Comparison of ENCODE assay signal across 23 cellular contexts in the genomic region with DNA sequence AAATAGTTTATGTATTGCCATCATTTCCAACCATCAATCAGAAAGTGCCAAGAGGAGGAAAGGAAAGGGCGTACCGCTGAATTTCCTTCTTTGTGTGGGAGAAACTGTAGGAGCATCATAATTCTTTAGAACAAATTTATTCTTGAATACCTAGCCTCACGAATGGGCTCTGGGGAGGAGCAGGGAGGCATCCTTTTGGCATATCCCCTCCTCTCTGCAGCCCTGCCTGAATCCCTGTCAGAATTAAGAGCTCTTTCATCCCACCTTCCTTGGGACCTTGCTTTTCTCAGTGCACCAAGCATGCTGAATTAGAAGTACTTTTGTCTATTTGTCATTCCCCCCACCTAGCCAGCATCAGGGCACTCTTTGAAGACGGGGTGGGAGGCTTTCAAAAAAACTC.
DNase-seq lines count a peak whose midpoint lies in the region; ATAC-seq and TF ChIP-seq lines count a peak whose summit lies in the region.
"Had no signal": no experiment of that assay in that cellular context is flagged by ENCODE, and none has a peak within 500 bp of the region (broad histone marks: within the 10 kb centered on the region; RNA-seq: fewer than 3 reads in every experiment).

No MANE protein-coding gene starts in this region.

- ATAC-seq in natural killer cell treated with Interleukin-12 subunit alpha and Interleukin-12 subunit beta and Interleukin-15 and Interleukin-18, amount 100 ng/mL, for 72 hours, result no peak
- no peak for ATAC-seq in GM19023 (IDR thresholded peaks at IDR 0.05; ENCODE audit: unreplicated experiment)
- ATAC-seq: A549, GM12878, HCT116 had no signal

- H4K20me1 ChIP-seq in H9 (ENCODE audit: control insufficient read depth, insufficient read depth, insufficient read length), result no peaks in the 10 kb centered on the region

- H3K27ac ChIP-seq in H9 (ENCODE audit: insufficient read length, low read depth, low read length), result no peak overlapping the region
- H3K27ac ChIP-seq in caudate nucleus (ENCODE audit: low read depth, low read length), result peak overlapping the region; percentile 58
- H3K27ac ChIP-seq: A549; BLaER1 treated with 17β-estradiol and CSF1 and Interleukin-3, amounts not matched to agents 10 nM and 100 nM had no signal

- no peak overlapping the region for H2AK5ac ChIP-seq in H9 (ENCODE audit: insufficient read length, low read length)

- no peak overlapping the region for H3K4me2 ChIP-seq in H9 (ENCODE audit: insufficient read depth, insufficient read length, low read length)
- H3K4me2 ChIP-seq: A549; BLaER1 treated with 17β-estradiol and CSF1 and Interleukin-3, amounts not matched to agents 10 nM and 100 nM had no signal

- H3K27me3 Mint-ChIP-seq in H9 (ENCODE audit: low read depth) (no peaks in the 10 kb centered on the region), mesothelial cell of epicardium (ENCODE audit: low read depth) (no peaks in the 10 kb centered on the region)
- H3K27me3 Mint-ChIP-seq in natural killer cell treated with Interleukin-12 subunit alpha and Interleukin-12 subunit beta and Interleukin-15 and Interleukin-18, amount 100 ng/mL, for 72 hours, result no peaks in the 10 kb centered on the region
- H3K27me3 Mint-ChIP-seq: CD4-positive, alpha-beta T cell; CD8-positive, alpha-beta memory T cell had no signal

- no peak overlapping the region for H3K23ac ChIP-seq in H9 (ENCODE audit: insufficient read length, low read depth, low read length)

- TF ChIP-seq CTCF in H9 (conservative IDR thresholded peaks at IDR 0.05) (no peak), mesothelial cell of epicardium (IDR thresholded peaks at IDR 0.05; ENCODE audit: unreplicated experiment) (no peak)

- H3K14ac ChIP-seq in H9 (ENCODE audit: insufficient read depth, low read length), result no peak overlapping the region

- no peaks in the 10 kb centered on the region for H3K9me3 Mint-ChIP-seq in H9
- no peaks in the 10 kb centered on the region for H3K9me3 Mint-ChIP-seq in mesothelial cell of epicardium
- peaks cover 3% of the 10 kb centered on the region for H3K9me3 Mint-ChIP-seq in natural killer cell treated with Interleukin-12 subunit alpha and Interleukin-12 subunit beta and Interleukin-15 and Interleukin-18, amount 100 ng/mL, for 72 hours
- H3K9me3 Mint-ChIP-seq: CD14-positive monocyte; CD4-positive, alpha-beta T cell; CD8-positive, alpha-beta memory T cell had no signal

- no peak overlapping the region for H4K8ac ChIP-seq in H9 (replicated peaks; ENCODE audit: insufficient read length, low read depth, low read length)

- DNase-seq in H9 (no peak), caudate nucleus (lab: John Stamatoyannopoulos, UW) (peak in 18 of 61 donors; percentile 8 to 74 (median 33)), mesothelial cell of epicardium (ENCODE audit: low spot score in 2 of 2, unreplicated experiment in 2 of 2) (no peak), putamen (ENCODE audit: low spot score) (peak; percentile 60), cerebellar nuclear complex (lab: John Stamatoyannopoulos, UW) (no peak)
- DNase-seq in natural killer cell treated with Interleukin-12 subunit alpha and Interleukin-12 subunit beta and Interleukin-15 and Interleukin-18, amount 100 ng/mL, for 72 hours (ENCODE audit: low spot score), result no peak
- DNase-seq: 8988T; ACHN; AML-193; BE2C; CD4-positive, alpha-beta T cell; CD8-positive, alpha-beta memory T cell; DMS 273 treated with DMSO at 0.1 percent for 48 hours; DMS79; EL; GDM1; H7 had no signal

- H2AFZ ChIP-seq in H9 (ENCODE audit: low read length), result no peak overlapping the region

- H3K36me3 Mint-ChIP-seq in H9 (ENCODE audit: insufficient read depth in 1 of 3, low read depth in 3 of 3) (peaks cover 0 to 2% (median 0%) of the 10 kb centered on the region in 3 experiments; a peak in 2 of 7 replicates), mesothelial cell of epicardium (no peaks in the 10 kb centered on the region)
- peaks cover 4% of the 10 kb centered on the region for H3K36me3 Mint-ChIP-seq in natural killer cell treated with Interleukin-12 subunit alpha and Interleukin-12 subunit beta and Interleukin-15 and Interleukin-18, amount 100 ng/mL, for 72 hours

- H3K23me2 ChIP-seq in H9 (ENCODE audit: insufficient read length, low read depth, low read length, poor library complexity, severe bottlenecking), result no peaks in the 10 kb centered on the region

- H3K79me1 ChIP-seq in H9 (ENCODE audit: insufficient read depth, low read depth, low read length, poor library complexity, severe bottlenecking), result no peaks in the 10 kb centered on the region

- H3T11ph ChIP-seq in H9 (ENCODE audit: low read length), result no peak overlapping the region

- no CpG with 5 or more reads among the region's 4 CpGs for whole genome bisulfite sequencing in H9 (ENCODE audit: extremely low coverage, insufficient read length, low lambda C conversion rate)

- H2BK120ac ChIP-seq in H9 (ENCODE audit: low read depth, low read length, poor library complexity, severe bottlenecking), result no peak overlapping the region

- no peak overlapping the region for H3K9ac ChIP-seq in H9 (ENCODE audit: extremely low read depth, insufficient read length, low read length)
- H3K9ac ChIP-seq: BLaER1 treated with 17β-estradiol and CSF1 and Interleukin-3, amounts not matched to agents 10 nM and 100 nM had no signal

- no peak overlapping the region for H4K91ac ChIP-seq in H9 (ENCODE audit: insufficient read length, low read depth, low read length)

- H2BK12ac ChIP-seq in H9 (ENCODE audit: insufficient read length, low read depth, low read length), result no peak overlapping the region

- H3K27ac Mint-ChIP-seq in H9 (peak overlapping the region; percentile 29 to 56 (median 42); a peak in 3 of 7 replicates), mesothelial cell of epicardium (peak overlapping the region; percentile 54)
- no peak overlapping the region for H3K27ac Mint-ChIP-seq in natural killer cell treated with Interleukin-12 subunit alpha and Interleukin-12 subunit beta and Interleukin-15 and Interleukin-18, amount 100 ng/mL, for 72 hours
- H3K27ac Mint-ChIP-seq: CD4-positive, alpha-beta T cell had no signal

- H3K27me3 ChIP-seq in H9 (ENCODE audit: insufficient read depth, low read length), result no peaks in the 10 kb centered on the region
- H3K27me3 ChIP-seq: BE2C; BLaER1 treated with 17β-estradiol and CSF1 and Interleukin-3, amounts not matched to agents 10 nM and 100 nM had no signal

- no peak overlapping the region for H4K5ac ChIP-seq in H9 (ENCODE audit: insufficient read length, low read depth, low read length)

- H3K4me3 Mint-ChIP-seq in H9 (no peak overlapping the region), mesothelial cell of epicardium (no peak overlapping the region)
- H3K4me3 Mint-ChIP-seq in natural killer cell treated with Interleukin-12 subunit alpha and Interleukin-12 subunit beta and Interleukin-15 and Interleukin-18, amount 100 ng/mL, for 72 hours, result no peak overlapping the region
- H3K4me3 Mint-ChIP-seq: CD14-positive monocyte; CD4-positive, alpha-beta T cell; CD8-positive, alpha-beta memory T cell had no signal

- H2BK5ac ChIP-seq in H9 (ENCODE audit: insufficient read length, low read length), result no peak overlapping the region

- peaks cover 19% of the 10 kb centered on the region; the same call in 1 of the 2 replicates for H3K4me1 ChIP-seq in H9 (ENCODE audit: insufficient read depth, low read length)
- H3K4me1 ChIP-seq: BE2C had no signal

- no peak overlapping the region for H3K18ac ChIP-seq in H9 (ENCODE audit: insufficient read length, low read depth, low read length)

- no peak overlapping the region for H3K56ac ChIP-seq in H9 (ENCODE audit: insufficient read length, low read depth, low read length)

- no peaks in the 10 kb centered on the region for H3K9me3 ChIP-seq in H9 (ENCODE audit: control insufficient read depth, low read depth, low read length)
- H3K9me3 ChIP-seq: A549; BE2C; BLaER1 treated with 17β-estradiol and CSF1 and Interleukin-3, amounts not matched to agents 10 nM and 100 nM had no signal

- no peak overlapping the region for H3K4ac ChIP-seq in H9 (ENCODE audit: low read depth, low read length)

- no peaks in the 10 kb centered on the region for H3K79me2 ChIP-seq in H9 (ENCODE audit: insufficient read depth, low read length)

- H2BK20ac ChIP-seq in H9 (ENCODE audit: low read depth, low read length, poor library complexity, severe bottlenecking), result no peak overlapping the region

- H3K4me1 Mint-ChIP-seq in H9, result peaks cover 46 to 47% of the 10 kb centered on the region in 2 experiments
- peaks cover 63% of the 10 kb centered on the region for H3K4me1 Mint-ChIP-seq in mesothelial cell of epicardium
- peaks cover 27 to 28% of the 10 kb centered on the region in 2 donors for H3K4me1 Mint-ChIP-seq in natural killer cell treated with Interleukin-12 subunit alpha and Interleukin-12 subunit beta and Interleukin-15 and Interleukin-18, amount 100 ng/mL, for 72 hours (ENCODE audit: low read depth in 2 of 2)

- no peak overlapping the region for H2BK15ac ChIP-seq in H9 (ENCODE audit: low read depth, low read length)

Comparison
In these comparisons a context has a peak if more than half of its experiments do, and no peak if none do; other contexts are left out.
1. H3K27ac Mint-ChIP-seq: peak in H9 (3 of 3) and mesothelial cell of epicardium (single experiment); none in natural killer cell treated with Interleukin-12 subunit alpha and Interleukin-12 subunit beta and Interleukin-15 and Interleukin-18, amount 100 ng/mL, for 72 hours (0 of 2).